Comparison of ENCODE assay signal across 17 cellular contexts in genomic region chr6:73079978-73080377, GRCh38.
DNase-seq lines count a peak whose midpoint lies in the region; ATAC-seq, FAIRE-seq and TF ChIP-seq lines count a peak whose summit lies in the region.
"Had no signal": no experiment of that assay in that cellular context is flagged by ENCODE, and none has a peak within 500 bp of the region (broad histone marks: within the 10 kb centered on the region; RNA-seq: fewer than 3 reads in every experiment).

No MANE protein-coding gene starts in this region.

- no peaks in the 10 kb centered on the region for H3K27me3 ChIP-seq in testis
- H3K27me3 ChIP-seq: gastrocnemius medialis, neutrophil had no signal

- H3K4me3 ChIP-seq in testis, result no peak overlapping the region
- H3K4me3 ChIP-seq: gastrocnemius medialis had no signal

- no peaks in the 10 kb centered on the region for H3K27me3 Mint-ChIP-seq in activated naive CD8-positive, alpha-beta T cell treated with anti-CD3 and anti-CD28 coated beads, Interleukin-2, amount 50 U/mL, for 24 hours
- H3K27me3 Mint-ChIP-seq in activated naive CD8-positive, alpha-beta T cell treated with anti-CD3 and anti-CD28 coated beads for 36 hours, result no peaks in the 10 kb centered on the region
- H3K27me3 Mint-ChIP-seq in stimulated activated memory B cell treated with anti-CD40 and anti-IgM and Interleukin-4, amounts not matched to agents 10 μg/mL and 1 μg/mL and 100 μg/mL, for 72 hours, result no peaks in the 10 kb centered on the region
- H3K27me3 Mint-ChIP-seq: activated naive CD4-positive, alpha-beta T cell treated with anti-CD3 and anti-CD28 coated beads, Interleukin-2, amount 10 ng/mL, durations not matched to agents 7 days and 5 days had no signal

- H3K9me3 Mint-ChIP-seq in activated naive CD8-positive, alpha-beta T cell treated with anti-CD3 and anti-CD28 coated beads, Interleukin-2, amount 50 U/mL, for 24 hours, result no peaks in the 10 kb centered on the region
- no peaks in the 10 kb centered on the region for H3K9me3 Mint-ChIP-seq in activated naive CD8-positive, alpha-beta T cell treated with anti-CD3 and anti-CD28 coated beads for 36 hours
- no peaks in the 10 kb centered on the region for H3K9me3 Mint-ChIP-seq in stimulated activated memory B cell treated with anti-CD40 and anti-IgM and Interleukin-4, amounts not matched to agents 10 μg/mL and 1 μg/mL and 100 μg/mL, for 72 hours
- H3K9me3 Mint-ChIP-seq: activated naive CD4-positive, alpha-beta T cell treated with anti-CD3 and anti-CD28 coated beads, Interleukin-2, amount 10 ng/mL, durations not matched to agents 7 days and 5 days had no signal

- H3K27ac ChIP-seq in testis, result no peak overlapping the region
- H3K27ac ChIP-seq: gastrocnemius medialis, neutrophil had no signal

- no peak for TF ChIP-seq POLR2A in testis (IDR thresholded peaks at IDR 0.05)

- peak overlapping the region; percentile 34 for H3K27ac Mint-ChIP-seq in activated naive CD8-positive, alpha-beta T cell treated with anti-CD3 and anti-CD28 coated beads, Interleukin-2, amount 50 U/mL, for 24 hours
- no peak overlapping the region for H3K27ac Mint-ChIP-seq in activated naive CD8-positive, alpha-beta T cell treated with anti-CD3 and anti-CD28 coated beads for 36 hours
- peak overlapping the region; percentile 23 for H3K27ac Mint-ChIP-seq in stimulated activated memory B cell treated with anti-CD40 and anti-IgM and Interleukin-4, amounts not matched to agents 10 μg/mL and 1 μg/mL and 100 μg/mL, for 72 hours
- H3K27ac Mint-ChIP-seq: activated naive CD4-positive, alpha-beta T cell treated with anti-CD3 and anti-CD28 coated beads, Interleukin-2, amount 10 ng/mL, durations not matched to agents 7 days and 5 days had no signal

- 71 to 75% methylated on average over 3 of the region's 3 CpGs for WGBS in testis, 2 donors

- no peaks in the 10 kb centered on the region for H3K36me3 Mint-ChIP-seq in activated naive CD8-positive, alpha-beta T cell treated with anti-CD3 and anti-CD28 coated beads, Interleukin-2, amount 50 U/mL, for 24 hours (ENCODE audit: low read depth)
- no peaks in the 10 kb centered on the region for H3K36me3 Mint-ChIP-seq in activated naive CD8-positive, alpha-beta T cell treated with anti-CD3 and anti-CD28 coated beads for 36 hours
- H3K36me3 Mint-ChIP-seq in stimulated activated memory B cell treated with anti-CD40 and anti-IgM and Interleukin-4, amounts not matched to agents 10 μg/mL and 1 μg/mL and 100 μg/mL, for 72 hours, result peaks cover 6% of the 10 kb centered on the region
- H3K36me3 Mint-ChIP-seq: activated naive CD4-positive, alpha-beta T cell treated with anti-CD3 and anti-CD28 coated beads, Interleukin-2, amount 10 ng/mL, durations not matched to agents 7 days and 5 days had no signal

- intact Hi-C loops in testis (cut with DNase I; ENCODE audit: low total_unique reads), result no loop called here

- H3K36me3 ChIP-seq in testis (ENCODE audit: low read depth, missing control alignments), result no peaks in the 10 kb centered on the region
- H3K36me3 ChIP-seq: gastrocnemius medialis, neutrophil had no signal

- FAIRE-seq in RCC 7860 (lab: Jason Lieb, UNC), result peak; percentile 57

- H3K9me3 ChIP-seq in testis, result no peaks in the 10 kb centered on the region
- H3K9me3 ChIP-seq: gastrocnemius medialis, neutrophil had no signal

- no peaks in the 10 kb centered on the region for H3K4me1 ChIP-seq in testis
- H3K4me1 ChIP-seq: gastrocnemius medialis had no signal

- peaks cover 6% of the 10 kb centered on the region for H3K4me1 Mint-ChIP-seq in activated naive CD8-positive, alpha-beta T cell treated with anti-CD3 and anti-CD28 coated beads, Interleukin-2, amount 50 U/mL, for 24 hours
- H3K4me1 Mint-ChIP-seq in activated naive CD8-positive, alpha-beta T cell treated with anti-CD3 and anti-CD28 coated beads for 36 hours, result peaks cover 6% of the 10 kb centered on the region
- H3K4me1 Mint-ChIP-seq in stimulated activated memory B cell treated with anti-CD40 and anti-IgM and Interleukin-4, amounts not matched to agents 10 μg/mL and 1 μg/mL and 100 μg/mL, for 72 hours, result peaks cover 11% of the 10 kb centered on the region
- H3K4me1 Mint-ChIP-seq: activated naive CD4-positive, alpha-beta T cell treated with anti-CD3 and anti-CD28 coated beads, Interleukin-2, amount 10 ng/mL, durations not matched to agents 7 days and 5 days had no signal

- no peak overlapping the region for H3K4me3 Mint-ChIP-seq in activated naive CD8-positive, alpha-beta T cell treated with anti-CD3 and anti-CD28 coated beads, Interleukin-2, amount 50 U/mL, for 24 hours
- H3K4me3 Mint-ChIP-seq in activated naive CD8-positive, alpha-beta T cell treated with anti-CD3 and anti-CD28 coated beads for 36 hours, result no peak overlapping the region
- no peak overlapping the region for H3K4me3 Mint-ChIP-seq in stimulated activated memory B cell treated with anti-CD40 and anti-IgM and Interleukin-4, amounts not matched to agents 10 μg/mL and 1 μg/mL and 100 μg/mL, for 72 hours
- H3K4me3 Mint-ChIP-seq: activated naive CD4-positive, alpha-beta T cell treated with anti-CD3 and anti-CD28 coated beads, Interleukin-2, amount 10 ng/mL, durations not matched to agents 7 days and 5 days had no signal

- no peak for DNase-seq in activated naive CD8-positive, alpha-beta T cell treated with anti-CD3 and anti-CD28 coated beads, Interleukin-2, amount 50 U/mL, for 24 hours
- no peak for DNase-seq in activated naive CD8-positive, alpha-beta T cell treated with anti-CD3 and anti-CD28 coated beads for 36 hours
- DNase-seq in RCC 7860 (ENCODE audit: low spot score) (peak; percentile 26), iPS-NIHi11 (ENCODE audit: low spot score) (no peak), testis (no peak), GOT3 (lab: John Stamatoyannopoulos, UW) (no peak)
- DNase-seq: activated CD4-positive, alpha-beta T cell treated with anti-CD3 and anti-CD28 coated beads for 1 hour; activated naive CD4-positive, alpha-beta T cell treated with anti-CD3 and anti-CD28 coated beads, Interleukin-2, amount 10 ng/mL, durations not matched to agents 7 days and 5 days; DND-41; gastrocnemius medialis; KBM-7; kidney glomerular epithelial cell; SHP77; stimulated activated CD4-positive, alpha-beta T cell treated with anti-CD3 and anti-CD28 coated beads, Interleukin-15, amount 100 ng/mL, for 24 hours had no signal

- ATAC-seq in activated naive CD8-positive, alpha-beta T cell treated with anti-CD3 and anti-CD28 coated beads, Interleukin-2, amount 50 U/mL, for 24 hours, result peak; percentile 90
- ATAC-seq in HG02852 (IDR thresholded peaks at IDR 0.05; ENCODE audit: unreplicated experiment), result peak; percentile 52
- peak; percentile 79 for ATAC-seq in stimulated activated memory B cell treated with anti-CD40 and anti-IgM and Interleukin-4, amounts not matched to agents 10 μg/mL and 1 μg/mL and 100 μg/mL, for 72 hours
- ATAC-seq: gastrocnemius medialis had no signal

- no peak for TF ChIP-seq CTCF in testis (IDR thresholded peaks at IDR 0.05)
